Comparison of ENCODE assay signal across 8 cellular contexts in the genomic region with DNA sequence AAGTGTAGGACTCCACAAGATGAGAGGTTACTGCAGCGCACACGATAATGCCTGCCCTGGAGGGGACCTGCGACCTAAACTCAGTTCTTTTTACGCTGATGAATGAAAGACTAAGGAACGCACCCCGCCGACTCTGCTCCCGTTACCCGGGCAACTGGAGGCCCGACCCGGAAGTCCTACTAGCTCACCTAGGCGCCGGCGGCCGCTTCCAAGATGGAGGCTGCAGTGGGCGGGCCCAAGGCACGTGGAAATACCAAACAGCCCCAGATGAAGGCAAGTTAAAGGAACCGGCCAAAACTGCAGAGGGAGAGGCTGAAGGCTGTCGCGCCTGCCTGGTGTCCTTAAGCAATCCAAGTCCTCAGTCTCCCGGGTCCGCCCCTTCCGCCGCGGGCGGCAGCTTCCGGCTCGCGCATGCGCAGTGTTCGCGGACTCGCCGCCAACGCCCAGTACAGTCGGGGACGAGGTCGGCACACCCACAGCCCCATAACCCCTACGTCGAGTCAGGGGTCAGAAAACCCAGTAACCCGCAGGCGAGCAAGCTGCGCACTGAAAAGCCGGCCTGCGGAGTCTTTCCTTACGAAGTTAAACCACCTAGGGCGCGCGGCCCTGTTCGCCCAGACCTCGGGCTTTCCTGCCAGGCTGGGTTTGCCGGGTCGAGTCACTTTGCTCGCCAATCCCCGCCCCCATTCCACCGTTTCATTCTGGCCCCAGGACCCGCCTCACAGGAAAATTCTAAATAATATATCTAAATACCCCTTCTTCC. TPM values are rescaled to one million over a fixed set of nuclear protein-coding genes. Genes with fewer than 3 reads are reported as not detected.
DNase-seq lines count a peak whose midpoint lies in the region; ATAC-seq and TF ChIP-seq lines count a peak whose summit lies in the region.

A gene with protein sequence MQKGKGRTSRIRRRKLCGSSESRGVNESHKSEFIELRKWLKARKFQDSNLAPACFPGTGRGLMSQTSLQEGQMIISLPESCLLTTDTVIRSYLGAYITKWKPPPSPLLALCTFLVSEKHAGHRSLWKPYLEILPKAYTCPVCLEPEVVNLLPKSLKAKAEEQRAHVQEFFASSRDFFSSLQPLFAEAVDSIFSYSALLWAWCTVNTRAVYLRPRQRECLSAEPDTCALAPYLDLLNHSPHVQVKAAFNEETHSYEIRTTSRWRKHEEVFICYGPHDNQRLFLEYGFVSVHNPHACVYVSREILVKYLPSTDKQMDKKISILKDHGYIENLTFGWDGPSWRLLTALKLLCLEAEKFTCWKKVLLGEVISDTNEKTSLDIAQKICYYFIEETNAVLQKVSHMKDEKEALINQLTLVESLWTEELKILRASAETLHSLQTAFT (minus strand): TSS at position 368 of the 763 bp plus-strand sequence. CDS start 1,638 bp downstream, outside the sequence.

- H3K79me2 ChIP-seq in osteoblast (ENCODE audit: insufficient read depth, low read length) = peaks cover 17% of the 10 kb centered on the region

- H3K36me3 ChIP-seq in GM06990 (ENCODE audit: control insufficient read depth, insufficient read depth, low read length) (peaks cover 10% of the 10 kb centered on the region), osteoblast (ENCODE audit: insufficient read depth, low read length) (peaks cover 30% of the 10 kb centered on the region), thoracic aorta (peaks cover 10% of the 10 kb centered on the region)

- no peaks in the 10 kb centered on the region for H4K20me1 ChIP-seq in osteoblast (ENCODE audit: insufficient read depth, low read length)

- no peaks in the 10 kb centered on the region for H3K9me3 Mint-ChIP-seq in activated naive CD4-positive, alpha-beta T cell treated with anti-CD3 and anti-CD28 coated beads, Interleukin-2, amount 50 U/mL, for 24 hours

- H3K9me3 ChIP-seq in osteoblast (ENCODE audit: low read depth, low read length) = no peaks in the 10 kb centered on the region
- no peaks in the 10 kb centered on the region for H3K9me3 ChIP-seq in thoracic aorta

- H3K4me3 ChIP-seq in GM06990 (replicated peaks; ENCODE audit: low read depth, low read length) (peak within 1 kb of the TSS; percentile 99), osteoblast (ENCODE audit: insufficient read depth, low read length) (peak within 1 kb of the TSS; percentile 98), thoracic aorta (peak within 1 kb of the TSS; percentile 83)

- peak within 1 kb of the TSS; percentile 98 for H3K27ac Mint-ChIP-seq in activated naive CD4-positive, alpha-beta T cell treated with anti-CD3 and anti-CD28 coated beads, Interleukin-2, amount 50 U/mL, for 24 hours

- H3K27me3 ChIP-seq in GM06990 (replicated peaks; ENCODE audit: control insufficient read depth, insufficient read depth, low read length) = no peaks in the 10 kb centered on the region
- no peaks in the 10 kb centered on the region for H3K27me3 ChIP-seq in osteoblast (ENCODE audit: insufficient read depth, low read length)
- H3K27me3 ChIP-seq in thoracic aorta (replicated peaks; ENCODE audit: insufficient read depth) = no peaks in the 10 kb centered on the region

- H3K4me1 ChIP-seq in osteoblast (ENCODE audit: insufficient read depth, low read length) (peaks cover 9% of the 10 kb centered on the region), thoracic aorta (ENCODE audit: control insufficient read depth in 1 of 2, low read depth in 2 of 2) (peaks cover 9% of the 10 kb centered on the region in 2 donors)

- H3K27ac ChIP-seq in osteoblast (ENCODE audit: low read depth, low read length) (peak within 1 kb of the TSS; percentile 82), thoracic aorta (peak within 1 kb of the TSS; percentile 87)

- H3K27me3 Mint-ChIP-seq in activated naive CD4-positive, alpha-beta T cell treated with anti-CD3 and anti-CD28 coated beads, Interleukin-2, amount 50 U/mL, for 24 hours = no peaks in the 10 kb centered on the region

- peak within 1 kb of the TSS; percentile 97 for H2AFZ ChIP-seq in osteoblast (ENCODE audit: low read length)

- TF ChIP-seq CTCF in GM06990 (IDR thresholded peaks at IDR 0.05; ENCODE audit: insufficient read depth, low read length, poor library complexity, severe bottlenecking) (no peak), osteoblast (IDR thresholded peaks at IDR 0.05; ENCODE audit: extremely low read depth, low read depth, low read length) (no peak), thoracic aorta (IDR thresholded peaks at IDR 0.05) (no peak)

- H3K4me1 Mint-ChIP-seq in activated naive CD4-positive, alpha-beta T cell treated with anti-CD3 and anti-CD28 coated beads, Interleukin-2, amount 50 U/mL, for 24 hours = peaks cover 21% of the 10 kb centered on the region

- H3K4me3 Mint-ChIP-seq in activated naive CD4-positive, alpha-beta T cell treated with anti-CD3 and anti-CD28 coated beads, Interleukin-2, amount 50 U/mL, for 24 hours = peak within 1 kb of the TSS; percentile 95

- H3K4me2 ChIP-seq in osteoblast (ENCODE audit: insufficient read depth, low read length) = peak within 1 kb of the TSS; percentile 91

- H3K36me3 Mint-ChIP-seq in activated naive CD4-positive, alpha-beta T cell treated with anti-CD3 and anti-CD28 coated beads, Interleukin-2, amount 50 U/mL, for 24 hours = peaks cover 12% of the 10 kb centered on the region

- ATAC-seq in HG02588 (IDR thresholded peaks at IDR 0.05; ENCODE audit: unreplicated experiment) = peak; percentile 87
- ATAC-seq in SK-N-SH treated with all-trans-retinoic acid at 6 μM for 48 hours = peak; percentile 93
- peak; percentile 98 for ATAC-seq in thoracic aorta (ENCODE audit: insufficient number of reproducible peaks, low FRiP score, low read depth)

- peak; percentile 96 for DNase-seq in GM06990 (ENCODE audit: extremely low read depth, insufficient read length)
- peak; percentile 88 for DNase-seq in NCI-H1092 (lab: John Stamatoyannopoulos, UW)
- peak; percentile 94 for DNase-seq in glomerular visceral epithelial cell (ENCODE audit: extremely low spot score)
- DNase-seq in osteoblast (ENCODE audit: insufficient read length, low spot score, missing footprints) = peak; percentile 97
- DNase-seq in thoracic aorta (ENCODE audit: low spot score) = peak; percentile 76

TF ChIP-seq in SK-N-SH treated with all-trans-retinoic acid at 6 μM for 48 hours, 23 proteins besides CTCF, POLR2A, EP300 and RAD21:
- TF ChIP-seq CSRNP3 (CRISPR knock-in tag; IDR thresholded peaks at IDR 0.05) (no peak), ZNF8 (CRISPR knock-in tag; IDR thresholded peaks at IDR 0.05) (no peak), CSDC2 (CRISPR knock-in tag; IDR thresholded peaks at IDR 0.05) (no peak), OSR1 (CRISPR knock-in tag; IDR thresholded peaks at IDR 0.05) (no peak), ZNF565 (CRISPR knock-in tag; conservative IDR thresholded peaks at IDR 0.05; ENCODE audit: low read depth) (no peak), TSHZ2 (CRISPR knock-in tag; IDR thresholded peaks at IDR 0.05) (no peak), TOX (CRISPR knock-in tag; IDR thresholded peaks at IDR 0.05; ENCODE audit: borderline replicate concordance) (no peak), ARNTL (CRISPR knock-in tag; IDR thresholded peaks at IDR 0.05; ENCODE audit: borderline replicate concordance, low read depth) (no peak), ZFP3 (CRISPR knock-in tag; IDR thresholded peaks at IDR 0.05) (no peak), ZFP30 (CRISPR knock-in tag; IDR thresholded peaks at IDR 0.05) (no peak), SNAI2 (CRISPR knock-in tag; IDR thresholded peaks at IDR 0.05) (no peak)

RNA-seq across cellular contexts. Expression of the gene that starts here (rescaled TPM):
- total RNA-seq in osteoblast = 15.9 and 18.6 TPM in 2 replicates
- 10 to 100 TPM; 14.1 to 18.3 TPM for total RNA-seq in thoracic aorta

Comparison
In these comparisons a context has a peak if more than half of its experiments do, and no peak if none do; other contexts are left out.
1. Peak in every context shown above with its lines: DNase-seq, ATAC-seq, H3K4me3 ChIP-seq and H3K27ac ChIP-seq.